1 cellular context compared by ENCODE assay signal in the genomic region with DNA sequence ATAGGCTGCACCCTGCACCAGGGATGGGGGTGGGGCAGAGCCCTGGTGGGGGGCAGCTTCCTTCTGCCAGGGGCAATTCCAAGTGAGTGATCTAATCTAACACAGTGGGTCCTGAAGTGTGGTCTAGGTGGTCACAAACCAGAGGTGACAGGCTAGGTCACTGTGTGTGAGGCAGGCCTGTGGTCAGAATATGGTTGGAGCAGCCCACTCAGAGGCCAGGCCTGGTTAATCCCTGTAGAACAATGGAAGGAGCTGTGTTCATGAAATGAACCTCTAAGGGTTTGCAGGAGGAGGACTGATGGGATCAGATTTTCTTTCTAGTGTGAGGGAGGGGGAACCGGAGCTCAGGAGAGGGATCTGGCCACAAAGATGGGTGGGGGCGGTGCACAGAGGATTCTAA.
TF ChIP-seq lines count a peak whose summit lies in the region.

No MANE protein-coding gene starts in this region.

TF ChIP-seq in A549, 52 proteins besides CTCF, POLR2A, EP300 and RAD21 (continued from another document):
- TF ChIP-seq TP53 (CRISPR knock-in tag; IDR thresholded peaks at IDR 0.05) (no peak), HES2 (IDR thresholded peaks at IDR 0.05) (no peak), ZNF302 (CRISPR knock-in tag; IDR thresholded peaks at IDR 0.05) (no peak), SMC3 (IDR thresholded peaks at IDR 0.05) (no peak), CEBPB (IDR thresholded peaks at IDR 0.05) (no peak), FOSB (CRISPR knock-in tag; IDR thresholded peaks at IDR 0.05) (no peak)
